In genomic region chr1:119713538-119714456, GRCh38 we compare ENCODE assay signal across 8 cellular contexts. TPM values are rescaled to one million over a fixed set of nuclear protein-coding genes. Genes with fewer than 3 reads are reported as not detected.
DNase-seq lines count a peak whose midpoint lies in the region; ATAC-seq and TF ChIP-seq lines count a peak whose summit lies in the region.

No MANE protein-coding gene starts in this region.

- H3K27ac ChIP-seq in SJCRH30 (peak overlapping the region; percentile 93), parathyroid adenoma (peak overlapping the region; percentile 86)

- intact Hi-C loops in activated naive CD4-positive, alpha-beta T cell treated with anti-CD3 and anti-CD28 coated beads for 36 hours (cut with micrococcal nuclease): loop anchor here (2.0 kb wide), 2 partner anchors 31 to 573 kb away; partner anchors contain the start of gene WARS2

- H3K4me3 ChIP-seq in SJCRH30 (peak overlapping the region; percentile 81), fibroblast of the aortic adventitia (ENCODE audit: low read depth, low read length) (peak overlapping the region; percentile 75), parathyroid adenoma (ENCODE audit: low read depth, low read length) (peak overlapping the region; percentile 82)

- TF ChIP-seq CTCF in fibroblast of the aortic adventitia (IDR thresholded peaks at IDR 0.05; ENCODE audit: insufficient read depth, low read length) (no peak), parathyroid adenoma (IDR thresholded peaks at IDR 0.05) (no peak)

- no peak for DNase-seq in activated naive CD4-positive, alpha-beta T cell treated with anti-CD3 and anti-CD28 coated beads for 36 hours
- no peak for DNase-seq in activated naive CD4-positive, alpha-beta T cell (lab: John Stamatoyannopoulos, UW)
- DNase-seq in SJCRH30 (peak; percentile 35 to 61), fibroblast of the aortic adventitia (ENCODE audit: low read depth) (peak; percentile 69)
- no peak for DNase-seq in activated effector memory CD4-positive, alpha-beta T cell treated with Interleukin-2 at 50 U/mL for 16 hours

- peak overlapping the region; percentile 72 for H2AFZ ChIP-seq in parathyroid adenoma

- H3K4me1 Mint-ChIP-seq in activated naive CD4-positive, alpha-beta T cell treated with anti-CD3 and anti-CD28 coated beads for 36 hours (ENCODE audit: low read depth): peaks cover 33% of the 10 kb centered on the region

- peak overlapping the region; percentile 88 for H3K4me3 Mint-ChIP-seq in activated naive CD4-positive, alpha-beta T cell treated with anti-CD3 and anti-CD28 coated beads for 36 hours

- no peaks in the 10 kb centered on the region for H3K27me3 ChIP-seq in SJCRH30
- no peaks in the 10 kb centered on the region for H3K27me3 ChIP-seq in parathyroid adenoma (ENCODE audit: control insufficient read depth, insufficient read depth, low read length)

- H3K36me3 Mint-ChIP-seq in activated naive CD4-positive, alpha-beta T cell treated with anti-CD3 and anti-CD28 coated beads for 36 hours (ENCODE audit: low read depth): peaks cover 35% of the 10 kb centered on the region

- H3K36me3 ChIP-seq in SJCRH30: peaks cover 5% of the 10 kb centered on the region; the same call in 1 of the 2 replicates
- H3K36me3 ChIP-seq in parathyroid adenoma (ENCODE audit: control insufficient read depth, insufficient read depth, low read length): no peaks in the 10 kb centered on the region

- ATAC-seq in GM21786 (IDR thresholded peaks at IDR 0.05; ENCODE audit: unreplicated experiment) (no peak), HG02678 (IDR thresholded peaks at IDR 0.05; ENCODE audit: unreplicated experiment) (no peak)

- H3K9me3 ChIP-seq in SJCRH30 (replicated peaks) (no peaks in the 10 kb centered on the region), parathyroid adenoma (ENCODE audit: control insufficient read depth, low read length) (no peaks in the 10 kb centered on the region)

- no peaks in the 10 kb centered on the region for H3K27me3 Mint-ChIP-seq in activated naive CD4-positive, alpha-beta T cell treated with anti-CD3 and anti-CD28 coated beads for 36 hours (ENCODE audit: low read depth)

- peak overlapping the region; percentile 75 for H3K27ac Mint-ChIP-seq in activated naive CD4-positive, alpha-beta T cell treated with anti-CD3 and anti-CD28 coated beads for 36 hours

- peak overlapping the region; percentile 84 for H3K4me2 ChIP-seq in parathyroid adenoma (ENCODE audit: low read length)

- H3K4me1 ChIP-seq in SJCRH30: peaks cover 11% of the 10 kb centered on the region; the same call in 1 of the 2 replicates
- H3K4me1 ChIP-seq in parathyroid adenoma: peaks cover 29% of the 10 kb centered on the region

- CTCF ChIA-PET in activated naive CD4-positive, alpha-beta T cell treated with anti-CD3 and anti-CD28 coated beads for 36 hours (lab: Charles Lee): no interaction called here

- no peaks in the 10 kb centered on the region for H3K9me3 Mint-ChIP-seq in activated naive CD4-positive, alpha-beta T cell treated with anti-CD3 and anti-CD28 coated beads for 36 hours

- no peak overlapping the region for H3K9ac ChIP-seq in parathyroid adenoma

- peaks cover 5% of the 10 kb centered on the region for H3K79me2 ChIP-seq in parathyroid adenoma

RNA-seq across cellular contexts. Expression of gene PHGDH, which starts 2.1 kb away (rescaled TPM):
- total RNA-seq in activated naive CD4-positive, alpha-beta T cell treated with anti-CD3 and anti-CD28 coated beads for 36 hours: 100 to 1,000 TPM; 422 to 439 TPM
- 148 and 160 TPM in 2 replicates for total RNA-seq in SJCRH30 (2014; rRNA removed; shearing (Covaris generic))
- 246 and 430 TPM in 2 replicates for total RNA-seq in fibroblast of the aortic adventitia (ENCODE audit: low replicate concordance)

RNA-seq across cellular contexts. Expression of gene HMGCS2, which starts 54.9 kb away (rescaled TPM):
- not detected for total RNA-seq in activated naive CD4-positive, alpha-beta T cell treated with anti-CD3 and anti-CD28 coated beads for 36 hours
- total RNA-seq in SJCRH30 (2014; rRNA removed; shearing (Covaris generic)): not detected in 2 replicates
- total RNA-seq in fibroblast of the aortic adventitia (ENCODE audit: low replicate concordance): not detected in 2 replicates

Comparison
In these comparisons a context has a peak if more than half of its experiments do, and no peak if none do; other contexts are left out.
1. DNase-seq: peak in SJCRH30 (2 of 2) and fibroblast of the aortic adventitia (single experiment); none in activated naive CD4-positive, alpha-beta T cell treated with anti-CD3 and anti-CD28 coated beads for 36 hours (single experiment), activated naive CD4-positive, alpha-beta T cell (0 of 4) and activated effector memory CD4-positive, alpha-beta T cell treated with Interleukin-2 at 50 U/mL for 16 hours (single experiment).
2. Peak in every context shown above with its lines, with median percentiles within 50 percentile points of each other: H3K4me3 ChIP-seq.